23 cellular contexts compared by ENCODE assay signal in genomic region chr2:117972466-117973123, GRCh38. TPM values are rescaled to one million over a fixed set of nuclear protein-coding genes. Genes with fewer than 3 reads are reported as not detected.
A peak's percentile ranks its signal among the peaks of the same experiment; 100 is the strongest.
DNase-seq lines count a peak whose midpoint lies in the region; ATAC-seq and TF ChIP-seq lines count a peak whose summit lies in the region.
"Had no signal": no experiment of that assay in that cellular context is flagged by ENCODE, and none has a peak within 500 bp of the region (broad histone marks: within the 10 kb centered on the region; RNA-seq: fewer than 3 reads in every experiment).

No MANE protein-coding gene starts in this region.

- TF ChIP-seq EP300 in upper lobe of left lung (IDR thresholded peaks at IDR 0.05): no peak

- peak overlapping the region; percentile 78 for H3K27ac ChIP-seq in brain microvascular endothelial cell
- no peak overlapping the region for H3K27ac ChIP-seq in ascending aorta
- H3K27ac ChIP-seq in upper lobe of left lung: no peak overlapping the region
- H3K27ac ChIP-seq: hepatocyte, lower lobe of right lung, skin epidermis, thoracic aorta had no signal

- TF ChIP-seq CTCF in AG09309 (IDR thresholded peaks at IDR 0.05; ENCODE audit: control insufficient read depth, insufficient read depth, low read depth, low read length, missing control alignments): no peak
- TF ChIP-seq CTCF in brain microvascular endothelial cell (IDR thresholded peaks at IDR 0.05; ENCODE audit: low read depth, low read length, missing control alignments): peak; percentile 49
- TF ChIP-seq CTCF in foreskin fibroblast (IDR thresholded peaks at IDR 0.05; ENCODE audit: low read depth, low read length): no peak
- no peak for TF ChIP-seq CTCF in ascending aorta (IDR thresholded peaks at IDR 0.05)
- no peak for TF ChIP-seq CTCF in upper lobe of left lung (IDR thresholded peaks at IDR 0.05)

- H3K4me3 ChIP-seq in AG09309 (ENCODE audit: control insufficient read depth, low read depth, low read length) (no peak overlapping the region), brain microvascular endothelial cell (ENCODE audit: low read depth, low read length) (no peak overlapping the region), foreskin fibroblast (ENCODE audit: low read depth in 1 of 2, low read length in 2 of 2) (no peak overlapping the region), ascending aorta (no peak overlapping the region), upper lobe of left lung (no peak overlapping the region)
- H3K4me3 ChIP-seq: GM12878, HAP-1, hepatocyte, lower lobe of right lung, skin epidermis, thoracic aorta had no signal

- peak; percentile 51 for DNase-seq in AG09309 (ENCODE audit: low read depth)
- peak; percentile 23 for DNase-seq in HT1080 (ENCODE audit: low read depth)
- peak; percentile 64 for DNase-seq in brain microvascular endothelial cell
- peak; percentile 12 for DNase-seq in myocyte (ENCODE audit: low read depth)
- DNase-seq in foreskin fibroblast: no peak
- DNase-seq in effector CD4-positive, alpha-beta T cell: no peak
- DNase-seq in ascending aorta (ENCODE audit: low spot score in 2 of 2): no peak
- no peak for DNase-seq in upper lobe of left lung
- DNase-seq: activated CD8-positive, alpha-beta T cell treated with anti-CD3 and anti-CD28 coated beads, Interleukin-2, amount 10 ng/mL, durations not matched to agents 7 days and 5 days; activated naive CD4-positive, alpha-beta T cell treated with anti-CD3 and anti-CD28 coated beads, Interleukin-2, amount 10 ng/mL, durations not matched to agents 7 days and 5 days; activated T-cell treated with anti-CD3 and anti-CD28 coated beads, Interleukin-2, amount 50 U/mL, for 24 hours; anterior cingulate cortex; CD4-positive, alpha-beta memory T cell; DMS153; lower lobe of right lung; NCI-H524 treated with DMSO at 0.1 percent for 48 hours; stimulated activated CD4-positive, alpha-beta T cell treated with anti-CD3 and anti-CD28 coated beads, Interleukin-2, amount 100 ng/mL, for 24 hours; stimulated activated naive CD4-positive, alpha-beta T cell had no signal

- no peaks in the 10 kb centered on the region for H3K9me3 ChIP-seq in ascending aorta
- no peaks in the 10 kb centered on the region for H3K9me3 ChIP-seq in upper lobe of left lung
- H3K9me3 ChIP-seq: HAP-1, lower lobe of right lung, thoracic aorta had no signal

- in situ Hi-C loops in brain microvascular endothelial cell (cut with HindIII; ENCODE audit: low pct_ligation_motif_present, low sequenced_read_pairs): no loop called here

- intact Hi-C loops in ascending aorta (cut with DNase I): no loop called here

- H3K4me1 ChIP-seq in ascending aorta (no peaks in the 10 kb centered on the region), upper lobe of left lung (peaks cover 0 to 5% (median 0%) of the 10 kb centered on the region in 4 donors)
- H3K4me1 ChIP-seq: HAP-1 had no signal

- 69 to 86% methylated on average over 6 of the region's 6 CpGs for WGBS in upper lobe of left lung, 2 donors

- H3K36me3 ChIP-seq in brain microvascular endothelial cell (replicated peaks): peaks cover 41% of the 10 kb centered on the region
- H3K36me3 ChIP-seq in ascending aorta: peaks cover 46 to 81% of the 10 kb centered on the region in 2 donors
- peaks cover 19 to 88% (median 37%) of the 10 kb centered on the region in 4 donors for H3K36me3 ChIP-seq in upper lobe of left lung

- no peak for TF ChIP-seq POLR2A in upper lobe of left lung (IDR thresholded peaks at IDR 0.05)

- no peak for ATAC-seq in upper lobe of left lung (ENCODE audit: low FRiP score in 2 of 2)
- ATAC-seq: activated CD8-positive, alpha-beta T cell treated with anti-CD3 and anti-CD28 coated beads, Interleukin-2, amount 10 ng/mL, durations not matched to agents 7 days and 5 days; GM12878 had no signal

- H3K27me3 ChIP-seq in brain microvascular endothelial cell (replicated peaks): no peaks in the 10 kb centered on the region
- H3K27me3 ChIP-seq in ascending aorta: no peaks in the 10 kb centered on the region
- H3K27me3 ChIP-seq in upper lobe of left lung: no peaks in the 10 kb centered on the region
- H3K27me3 ChIP-seq: hepatocyte had no signal

RNA-seq across cellular contexts. Expression of gene CCDC93, which starts 41.3 kb away (rescaled TPM):
- 17.4 and 17.9 TPM in 2 replicates for total RNA-seq in HT1080 (2014; rRNA removed; shearing (Covaris generic))
- 10.6 and 15.9 TPM in 2 replicates for polyA plus RNA-seq in HT1080 (2015; cell fraction: cytosol; rRNA removed)
- 56.5 and 64.5 TPM in 2 replicates for polyA plus RNA-seq in HT1080 (2015; cell fraction: nucleus; rRNA removed)
- total RNA-seq in myocyte (16.2 and 17.4 TPM in 2 replicates), ascending aorta (6.3 TPM), upper lobe of left lung (100 to 1,000 TPM in 1 of 6 donors, 10 to 100 TPM in 5; 19.6 to 141 (median 38.8) TPM)
- polyA plus RNA-seq in myocyte (2012): 16.0 TPM

Comparison
In these comparisons a context has a peak if more than half of its experiments do, and no peak if none do; other contexts are left out.
1. DNase-seq: peak in AG09309 (single experiment), HT1080 (single experiment), brain microvascular endothelial cell (single experiment) and myocyte (single experiment); none in foreskin fibroblast (0 of 2), effector CD4-positive, alpha-beta T cell (single experiment), ascending aorta (0 of 2) and upper lobe of left lung (0 of 2).